Comparison of ENCODE assay signal across 9 cellular contexts in the genomic region with DNA sequence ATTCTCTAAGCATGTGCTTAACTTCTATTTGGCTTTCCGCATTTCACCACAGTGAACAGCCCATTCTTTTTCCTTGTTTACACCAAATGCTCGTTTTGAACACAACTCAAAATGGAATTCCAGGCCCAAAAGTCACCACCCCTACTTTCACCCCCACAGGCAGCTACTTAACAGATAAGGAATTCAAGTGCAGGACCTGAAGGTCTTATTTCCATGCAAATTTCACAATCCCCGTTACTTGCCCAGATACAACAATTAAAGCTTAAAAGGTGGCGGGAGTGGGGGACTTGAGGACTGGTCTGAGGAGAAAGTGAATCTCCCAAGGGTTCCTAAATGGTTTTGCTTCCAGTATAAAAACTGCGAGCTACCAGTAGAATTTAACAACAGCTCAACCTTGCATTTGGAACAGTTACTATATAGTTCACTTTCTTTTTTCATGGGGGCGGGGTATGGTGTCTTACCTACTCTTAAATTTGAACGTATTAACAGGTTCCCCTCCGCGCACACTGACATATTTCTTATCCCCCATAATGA. TPM values are rescaled to one million over a fixed set of nuclear protein-coding genes. Genes with fewer than 3 reads are reported as not detected.
DNase-seq lines count a peak whose midpoint lies in the region; ATAC-seq, FAIRE-seq and TF ChIP-seq lines count a peak whose summit lies in the region.
"Had no signal": no experiment of that assay in that cellular context is flagged by ENCODE, and none has a peak within 500 bp of the region (broad histone marks: within the 10 kb centered on the region; RNA-seq: fewer than 3 reads in every experiment).

No MANE protein-coding gene starts in this region.

- peaks cover 2% of the 10 kb centered on the region for H3K36me3 Mint-ChIP-seq in activated CD4-positive, alpha-beta T cell treated with anti-CD3 and anti-CD28 coated beads, Interleukin-2, amount 10 ng/mL, durations not matched to agents 24 days and 14 days (ENCODE audit: low read depth)

- peaks cover 36% of the 10 kb centered on the region for H3K4me1 Mint-ChIP-seq in activated CD4-positive, alpha-beta T cell treated with anti-CD3 and anti-CD28 coated beads, Interleukin-2, amount 10 ng/mL, durations not matched to agents 24 days and 14 days

- H3K27ac Mint-ChIP-seq in activated CD4-positive, alpha-beta T cell treated with anti-CD3 and anti-CD28 coated beads, Interleukin-2, amount 10 ng/mL, durations not matched to agents 24 days and 14 days, result peak overlapping the region; percentile 78

- intact Hi-C loops in activated CD4-positive, alpha-beta T cell treated with anti-CD3 and anti-CD28 coated beads, Interleukin-2, amount 10 ng/mL, durations not matched to agents 24 days and 14 days (cut with micrococcal nuclease), result loop anchor here (2.0 kb wide), 2 partner anchors 73 to 329 kb away; a partner anchor contains a TSS
- intact Hi-C loops in kidney (cut with DNase I), result no loop called here

- H3K27me3 ChIP-seq in thoracic aorta (replicated peaks; ENCODE audit: insufficient read depth), result no peaks in the 10 kb centered on the region

- ATAC-seq in thoracic aorta (ENCODE audit: insufficient number of reproducible peaks, low FRiP score, low read depth), result no peak

- H3K27ac ChIP-seq in kidney (ENCODE audit: low read depth in 2 of 2, low read length in 2 of 2) (no peak overlapping the region), thoracic aorta (peak overlapping the region; percentile 68 to 75)

- H3K9me3 ChIP-seq in kidney (ENCODE audit: control insufficient read depth in 1 of 2, low read length in 2 of 2) (no peaks in the 10 kb centered on the region), thoracic aorta (no peaks in the 10 kb centered on the region)

- peak overlapping the region; percentile 89 for H3K4me3 Mint-ChIP-seq in activated CD4-positive, alpha-beta T cell treated with anti-CD3 and anti-CD28 coated beads, Interleukin-2, amount 10 ng/mL, durations not matched to agents 24 days and 14 days

- no peaks in the 10 kb centered on the region for H3K4me1 ChIP-seq in kidney (ENCODE audit: control insufficient read depth in 1 of 2, insufficient read depth in 1 of 2, low read depth in 1 of 2, low read length in 2 of 2)
- peaks cover 0 to 9% of the 10 kb centered on the region in 2 donors for H3K4me1 ChIP-seq in thoracic aorta (ENCODE audit: control insufficient read depth in 1 of 2, low read depth in 2 of 2)

- peaks cover 7% of the 10 kb centered on the region for H3K9me3 Mint-ChIP-seq in activated CD4-positive, alpha-beta T cell treated with anti-CD3 and anti-CD28 coated beads, Interleukin-2, amount 10 ng/mL, durations not matched to agents 24 days and 14 days

- H3K4me3 ChIP-seq in kidney (ENCODE audit: low read length in 2 of 2), result peak overlapping the region; percentile 43 to 74
- peak overlapping the region; percentile 96 for H3K4me3 ChIP-seq in thoracic aorta

- DNase-seq in activated CD4-positive, alpha-beta T cell treated with anti-CD3 and anti-CD28 coated beads, Interleukin-2, amount 10 ng/mL, durations not matched to agents 24 days and 14 days, result peak; percentile 57
- no peak for DNase-seq in activated CD4-positive, alpha-beta T cell treated with anti-CD3 and anti-CD28 coated beads, Interleukin-2, amount 50 U/mL, for 1 hour
- DNase-seq in astrocyte of the hippocampus (ENCODE audit: low read depth, low spot score), result peak; percentile 56
- no peak for DNase-seq in kidney
- no peak for DNase-seq in thoracic aorta (ENCODE audit: low spot score)
- no peak for DNase-seq in kidney glomerular epithelial cell (lab: John Stamatoyannopoulos, UW)
- no peak for DNase-seq in effector CD8-positive, alpha-beta T cell (lab: John Stamatoyannopoulos, UW)
- DNase-seq in NCI-H2196 (lab: John Stamatoyannopoulos, UW; ENCODE audit: unreplicated experiment), result no peak
- DNase-seq: SHP77 had no signal

- peaks cover 23% of the 10 kb centered on the region for H3K27me3 Mint-ChIP-seq in activated CD4-positive, alpha-beta T cell treated with anti-CD3 and anti-CD28 coated beads, Interleukin-2, amount 10 ng/mL, durations not matched to agents 24 days and 14 days

- TF ChIP-seq CTCF in kidney (IDR thresholded peaks at IDR 0.05; ENCODE audit: borderline replicate concordance, extremely low read depth, insufficient read depth), result no peak
- no peak for TF ChIP-seq CTCF in thoracic aorta (IDR thresholded peaks at IDR 0.05)

- peak overlapping the region in 1 of 2 donors; percentile 59 for H3K9ac ChIP-seq in kidney (ENCODE audit: low read length in 2 of 2)

- no peaks in the 10 kb centered on the region for H3K36me3 ChIP-seq in kidney (ENCODE audit: control insufficient read depth in 1 of 2, insufficient read depth in 2 of 2, low read length in 2 of 2)
- no peaks in the 10 kb centered on the region for H3K36me3 ChIP-seq in thoracic aorta

- FAIRE-seq in kidney (lab: Jason Lieb, UNC), result no peak

RNA-seq across cellular contexts. Expression of a gene that starts 3.7 kb away (rescaled TPM):
- total RNA-seq in activated CD4-positive, alpha-beta T cell treated with anti-CD3 and anti-CD28 coated beads, Interleukin-2, amount 10 ng/mL, durations not matched to agents 24 days and 14 days, result 3.8 and 4.5 TPM in 2 replicates
- total RNA-seq in kidney, result 2.8 TPM
- 0.52 TPM for polyA plus RNA-seq in kidney (ENCODE audit: insufficient read depth, low read depth, low replicate concordance)
- total RNA-seq in thoracic aorta, result 1 to 10 TPM in 1 of 2 donors, under 1 TPM in 1; 0.54 to 2.5 TPM

Comparison
In these comparisons a context has a peak if more than half of its experiments do, and no peak if none do; other contexts are left out.
1. DNase-seq: peak in activated CD4-positive, alpha-beta T cell treated with anti-CD3 and anti-CD28 coated beads, Interleukin-2, amount 10 ng/mL, durations not matched to agents 24 days and 14 days (single experiment) and astrocyte of the hippocampus (single experiment); none in activated CD4-positive, alpha-beta T cell treated with anti-CD3 and anti-CD28 coated beads, Interleukin-2, amount 50 U/mL, for 1 hour (single experiment), kidney (single experiment), thoracic aorta (single experiment), kidney glomerular epithelial cell (single experiment), effector CD8-positive, alpha-beta T cell (single experiment) and NCI-H2196 (single experiment).
2. H3K27ac ChIP-seq: peak in thoracic aorta (2 of 2); none in kidney (0 of 2).